Comparison of ENCODE assay signal across 8 cellular contexts in the genomic region with DNA sequence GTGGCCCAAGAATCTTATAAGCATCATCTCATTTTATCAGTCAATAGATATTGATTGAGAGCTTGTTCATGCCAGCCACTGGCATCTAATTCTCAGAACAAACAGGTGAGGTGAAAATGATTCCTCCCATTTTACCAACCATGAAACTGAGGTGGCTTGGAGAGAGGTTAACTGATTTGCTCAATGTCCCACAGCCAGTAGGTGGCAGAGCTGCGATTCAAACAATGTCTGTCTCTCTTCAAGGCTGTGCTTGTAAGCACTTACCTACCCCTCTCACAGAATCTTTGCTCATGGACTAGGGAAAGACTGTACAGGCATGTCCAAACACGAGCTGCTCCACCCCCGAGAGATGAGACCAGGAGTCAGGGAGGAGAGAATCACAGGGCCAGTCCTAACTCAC. TPM values are rescaled to one million over a fixed set of nuclear protein-coding genes. Genes with fewer than 3 reads are reported as not detected.
DNase-seq lines count a peak whose midpoint lies in the region; ATAC-seq and TF ChIP-seq lines count a peak whose summit lies in the region.

No MANE protein-coding gene starts in this region.

- H4K20me1 ChIP-seq in SK-N-SH (ENCODE audit: insufficient read depth): no peaks in the 10 kb centered on the region

- H3K27me3 ChIP-seq in SK-N-SH (ENCODE audit: insufficient read depth): peaks cover 14% of the 10 kb centered on the region

- no peak overlapping the region for H2AFZ ChIP-seq in SK-N-SH (ENCODE audit: low read depth)

- no peaks in the 10 kb centered on the region for H3K9me3 ChIP-seq in SK-N-SH

- CTCF ChIA-PET in SK-N-SH (lab: Yijun Ruan, JAX): interaction anchor here (0.7 to 1.4 kb wide), 7 partner anchors 47 to 397 kb away, joined by 3 to 5 read pairs (median 3); no protein-coding TSS in a partner anchor

- WGBS in SK-N-SH (ENCODE audit: low lambda C conversion rate): 5% methylated on average over 2 of the region's 3 CpGs

- no peaks in the 10 kb centered on the region for H3K9me2 ChIP-seq in SK-N-SH

- no peak overlapping the region for H3K9ac ChIP-seq in SK-N-SH

- no peak for TF ChIP-seq EP300 in SK-N-SH (IDR thresholded peaks at IDR 0.05; ENCODE audit: borderline replicate concordance in 1 of 2, low read depth in 1 of 2, low read length in 1 of 2)

- DNase-seq in NCI-H82 (lab: John Stamatoyannopoulos, UW): peak; percentile 49
- DNase-seq in NCI-H82 treated with DMSO at 0.1 percent for 48 hours (lab: John Stamatoyannopoulos, UW; ENCODE audit: unreplicated experiment): no peak
- peak; percentile 20 for DNase-seq in SK-N-SH
- peak; percentile 37 for DNase-seq in left kidney (ENCODE audit: low read depth, low spot score)
- DNase-seq in GM19240 (ENCODE audit: insufficient read length, low spot score): no peak
- no peak for DNase-seq in hepatic stellate cell (ENCODE audit: low spot score)

- no peak overlapping the region for H3K4me2 ChIP-seq in SK-N-SH

- TF ChIP-seq CTCF in SK-N-SH (IDR thresholded peaks at IDR 0.05): peak; percentile 37; the same call in 1 of the 2 replicates

- POLR2A ChIA-PET in SK-N-SH (lab: Yijun Ruan, JAX): no interaction called here

- no peaks in the 10 kb centered on the region for H3K79me2 ChIP-seq in SK-N-SH (ENCODE audit: insufficient read depth)

- no peak overlapping the region for H3K4me3 ChIP-seq in SK-N-SH (ENCODE audit: low read depth in 2 of 2, low read length in 1 of 2)

- H3K4me1 ChIP-seq in SK-N-SH (ENCODE audit: control insufficient read depth in 1 of 2, insufficient read depth in 2 of 2, low read depth in 1 of 2, low read length in 1 of 2): no peaks in the 10 kb centered on the region

- peak; percentile 42 for ATAC-seq in HG02885 (IDR thresholded peaks at IDR 0.05; ENCODE audit: poor library complexity, unreplicated experiment)
- ATAC-seq in GM21619 (IDR thresholded peaks at IDR 0.05; ENCODE audit: unreplicated experiment): no peak

- H3F3A ChIP-seq in SK-N-SH (replicated peaks; ENCODE audit: insufficient read depth): no peaks in the 10 kb centered on the region

- TF ChIP-seq RAD21 in SK-N-SH (IDR thresholded peaks at IDR 0.05; ENCODE audit: low read length): no peak

- H3K36me3 ChIP-seq in SK-N-SH (replicated peaks in 1 of 2; ENCODE audit: control insufficient read depth in 1 of 2, insufficient read depth in 2 of 2, low read length in 1 of 2): no peaks in the 10 kb centered on the region

- H3K27ac ChIP-seq in SK-N-SH (ENCODE audit: low read depth in 2 of 2, low read length in 1 of 2): no peak overlapping the region

TF ChIP-seq in SK-N-SH, 30 proteins besides CTCF, POLR2A, EP300 and RAD21:
- TF ChIP-seq POLR2AphosphoS5 (IDR thresholded peaks at IDR 0.05; ENCODE audit: low read depth, low read length): no peak
- TF ChIP-seq SMC3 (IDR thresholded peaks at IDR 0.05; ENCODE audit: low read depth, low read length): peak; percentile 13; the same call in 1 of the 2 replicates

RNA-seq across cellular contexts. Expression of a gene that starts 21.5 kb away (rescaled TPM):
- not detected in 2 replicates for polyA plus RNA-seq in SK-N-SH (2012; rRNA removed)
- not detected in 2 replicates for polyA plus RNA-seq in SK-N-SH (2012; cell fraction: cytosol; rRNA removed)
- polyA plus RNA-seq in SK-N-SH (2012; cell fraction: nucleus; rRNA removed): not detected in 2 replicates

Comparison
In these comparisons a context has a peak if more than half of its experiments do, and no peak if none do; other contexts are left out.
1. DNase-seq: peak in NCI-H82 (single experiment), SK-N-SH (single experiment) and left kidney (single experiment); none in NCI-H82 treated with DMSO at 0.1 percent for 48 hours (single experiment), GM19240 (single experiment) and hepatic stellate cell (single experiment).